In the genomic region with DNA sequence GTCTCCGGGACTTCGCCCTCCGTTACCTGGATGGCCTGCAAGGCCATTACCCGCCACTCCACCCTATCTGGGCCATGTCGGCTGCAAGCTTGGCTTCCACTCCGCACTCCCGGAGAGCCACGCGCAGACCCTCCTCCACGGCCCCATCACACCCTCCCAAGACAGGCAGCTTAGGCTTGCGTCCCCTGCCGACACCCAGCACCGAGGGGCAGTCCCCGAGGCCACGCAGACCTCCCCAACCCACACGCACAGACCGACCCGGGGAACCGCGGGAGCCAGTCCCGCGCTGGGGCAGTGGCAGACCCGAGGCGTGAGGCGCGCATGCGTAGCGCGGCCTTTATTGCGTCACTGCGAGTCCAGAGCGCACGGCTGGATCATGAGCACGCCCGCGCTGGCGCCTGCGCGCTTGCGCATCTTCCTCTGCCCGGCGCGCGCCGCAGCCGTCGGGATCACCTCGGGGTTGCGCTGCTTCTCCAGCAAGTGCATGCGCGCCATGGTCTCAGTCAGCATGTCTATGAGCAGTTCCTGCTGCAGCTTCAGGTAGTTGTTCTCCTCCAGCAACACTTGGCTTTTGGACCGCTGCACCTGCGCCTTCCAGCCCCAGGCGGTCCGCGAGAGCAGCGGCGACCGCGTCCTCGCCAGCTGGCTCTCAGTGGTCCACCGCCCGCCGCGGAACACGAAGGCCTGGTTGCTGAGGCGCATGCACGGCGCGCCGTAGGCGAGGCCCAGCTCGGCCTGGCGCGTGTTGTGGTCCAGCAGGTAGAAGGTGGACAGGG, we compare ENCODE assay signal across 8 cellular contexts. TPM values are rescaled to one million over a fixed set of nuclear protein-coding genes. Genes with fewer than 3 reads are reported as not detected.
DNase-seq lines count a peak whose midpoint lies in the region; ATAC-seq and TF ChIP-seq lines count a peak whose summit lies in the region.

No MANE protein-coding gene starts in this region.

- H3K4me2 ChIP-seq in PC-3 (ENCODE audit: low read length), result peak overlapping the region; percentile 99

- CTCF ChIA-PET in PC-3 (lab: Charles Lee), result no interaction called here

- POLR2A ChIA-PET in PC-3 (lab: Charles Lee; ENCODE audit: unreplicated experiment), result interaction anchor here (0.6 kb wide), 1 partner anchor 55 kb away, joined by 4 read pairs; the partner anchor contains the start of gene HNRNPH1

- H3K9ac ChIP-seq in PC-3 (ENCODE audit: low read length) (peak overlapping the region; percentile 96), mucosa of stomach (ENCODE audit: low read length) (peak overlapping the region; percentile 97)

- ATAC-seq in GM21619 (IDR thresholded peaks at IDR 0.05; ENCODE audit: unreplicated experiment), result peak; percentile 89
- ATAC-seq in PC-3, result peak; percentile 90

- H3K27ac Mint-ChIP-seq in IgD-negative memory B cell, result peak overlapping the region; percentile 91 to 96 (median 96)
- peak overlapping the region; percentile 98 for H3K27ac Mint-ChIP-seq in activated T-cell treated with anti-CD3 and anti-CD28 coated beads, Interleukin-2, amount 50 U/mL, for 24 hours

- DNase-seq in DMS153 (lab: John Stamatoyannopoulos, UW) (peak; percentile 68), PC-3 (peak; percentile 91)
- DNase-seq in activated T-cell treated with anti-CD3 and anti-CD28 coated beads, Interleukin-2, amount 50 U/mL, for 24 hours, result peak; percentile 96
- peak; percentile 81 to 83 for DNase-seq in stimulated activated CD8-positive, alpha-beta memory T cell treated with anti-CD3 and anti-CD28 coated beads, Interleukin-4, amount 100 ng/mL, for 4 hours (ENCODE audit: low read depth in 2 of 2, low spot score in 1 of 2)

- H3F3A ChIP-seq in PC-3 (ENCODE audit: low read length, unreplicated experiment), result no peaks in the 10 kb centered on the region

- H4K20me1 ChIP-seq in PC-3 (ENCODE audit: low read length), result no peaks in the 10 kb centered on the region

- peak overlapping the region; percentile 95 for H3K4me3 ChIP-seq in PC-3 (ENCODE audit: low read length)
- H3K4me3 ChIP-seq in esophagus (ENCODE audit: low read depth in 1 of 2, low read length in 2 of 2), result peak overlapping the region; percentile 87 to 89
- H3K4me3 ChIP-seq in mucosa of stomach (ENCODE audit: low read length), result peak overlapping the region; percentile 93

- H3K9me3 Mint-ChIP-seq in IgD-negative memory B cell, result no peaks in the 10 kb centered on the region
- peaks cover 3% of the 10 kb centered on the region for H3K9me3 Mint-ChIP-seq in activated T-cell treated with anti-CD3 and anti-CD28 coated beads, Interleukin-2, amount 50 U/mL, for 24 hours

- no peaks in the 10 kb centered on the region for H3K27me3 Mint-ChIP-seq in IgD-negative memory B cell
- H3K27me3 Mint-ChIP-seq in activated T-cell treated with anti-CD3 and anti-CD28 coated beads, Interleukin-2, amount 50 U/mL, for 24 hours, result no peaks in the 10 kb centered on the region

- H3K36me3 ChIP-seq in PC-3 (ENCODE audit: low read depth, low read length), result no peaks in the 10 kb centered on the region
- H3K36me3 ChIP-seq in esophagus (ENCODE audit: control insufficient read depth in 2 of 2, insufficient read depth in 2 of 2, low read length in 1 of 2), result no peaks in the 10 kb centered on the region
- no peaks in the 10 kb centered on the region for H3K36me3 ChIP-seq in mucosa of stomach (ENCODE audit: control insufficient read depth, insufficient read depth, low read length)

- H3K9me3 ChIP-seq in PC-3 (ENCODE audit: low read length), result no peaks in the 10 kb centered on the region
- no peaks in the 10 kb centered on the region for H3K9me3 ChIP-seq in esophagus (ENCODE audit: control insufficient read depth in 2 of 2, insufficient read depth in 1 of 2, low read depth in 1 of 2, low read length in 1 of 2)
- no peaks in the 10 kb centered on the region for H3K9me3 ChIP-seq in mucosa of stomach (ENCODE audit: control insufficient read depth, low read length)

- no peaks in the 10 kb centered on the region for H3K9me2 ChIP-seq in PC-3 (replicated peaks; ENCODE audit: low read length)

- peak overlapping the region; percentile 93 to 99 (median 97) for H3K4me3 Mint-ChIP-seq in IgD-negative memory B cell
- H3K4me3 Mint-ChIP-seq in activated T-cell treated with anti-CD3 and anti-CD28 coated beads, Interleukin-2, amount 50 U/mL, for 24 hours, result peak overlapping the region; percentile 99

- peaks cover 11 to 19% (median 14%) of the 10 kb centered on the region in 3 donors for H3K4me1 Mint-ChIP-seq in IgD-negative memory B cell
- H3K4me1 Mint-ChIP-seq in activated T-cell treated with anti-CD3 and anti-CD28 coated beads, Interleukin-2, amount 50 U/mL, for 24 hours (ENCODE audit: low read depth), result peaks cover 32% of the 10 kb centered on the region

- TSS peak; percentile 84 for BruUV-seq in PC-3 (replicated peaks; lab: Mats Ljungman, UMichigan)

- TF ChIP-seq CTCF in PC-3 (conservative IDR thresholded peaks at IDR 0.05; ENCODE audit: low read depth, low read length), result no peak

- peak overlapping the region; percentile 57 for H3K27ac ChIP-seq in PC-3 (ENCODE audit: low read length)
- peak overlapping the region; percentile 86 to 95 for H3K27ac ChIP-seq in esophagus (ENCODE audit: low read depth in 2 of 2, low read length in 1 of 2)

- H3K4me1 ChIP-seq in PC-3 (ENCODE audit: insufficient read depth, low read length), result peaks cover 14% of the 10 kb centered on the region
- H3K4me1 ChIP-seq in esophagus (ENCODE audit: control insufficient read depth in 2 of 2, insufficient read depth in 2 of 2, low read length in 1 of 2), result peaks cover 4 to 7% of the 10 kb centered on the region in 2 donors
- peaks cover 17% of the 10 kb centered on the region for H3K4me1 ChIP-seq in mucosa of stomach (ENCODE audit: control insufficient read depth, insufficient read depth, low read length)

- peaks cover 1% of the 10 kb centered on the region for H3K36me3 Mint-ChIP-seq in IgD-negative memory B cell
- peaks cover 51% of the 10 kb centered on the region for H3K36me3 Mint-ChIP-seq in activated T-cell treated with anti-CD3 and anti-CD28 coated beads, Interleukin-2, amount 50 U/mL, for 24 hours (ENCODE audit: low read depth)

- peak overlapping the region; percentile 91 for H2AFZ ChIP-seq in PC-3 (ENCODE audit: low read length)

- intact Hi-C loops in PC-3 (cut with micrococcal nuclease), result no loop called here

- peaks cover 19% of the 10 kb centered on the region for H3K79me2 ChIP-seq in PC-3 (ENCODE audit: low read length)

- WGBS in esophagus, 2 donors, result 0% methylated on average over 75 of the region's 75 CpGs

- H3K27me3 ChIP-seq in PC-3 (ENCODE audit: low read length) (no peaks in the 10 kb centered on the region), esophagus (ENCODE audit: control insufficient read depth in 1 of 2, insufficient read depth in 2 of 2, low read length in 2 of 2) (no peaks in the 10 kb centered on the region), mucosa of stomach (ENCODE audit: control insufficient read depth, insufficient read depth, low read length) (no peaks in the 10 kb centered on the region)

RNA-seq across cellular contexts. Expression of gene CBY3, which starts 2.4 kb away (rescaled TPM):
- polyA plus RNA-seq in IgD-negative memory B cell (0.64 TPM), esophagus (under 1 TPM; 0.05 to 0.12 TPM)
- 1.4 TPM in 1 of 2 replicates, not detected in the other for total RNA-seq in PC-3 (2014; rRNA removed)

RNA-seq across cellular contexts. Expression of gene CANX, which starts 20.3 kb away (rescaled TPM):
- polyA plus RNA-seq in IgD-negative memory B cell, result 147 TPM
- total RNA-seq in PC-3 (2014; rRNA removed), result 293 and 348 TPM in 2 replicates
- polyA plus RNA-seq in esophagus, result 10 to 100 TPM; 68.4 to 87.5 TPM

RNA-seq across cellular contexts. Expression of gene MAML1, which starts 54.2 kb away (rescaled TPM):
- polyA plus RNA-seq in IgD-negative memory B cell (4.7 TPM), esophagus (1 to 10 TPM; 7.1 to 7.9 TPM)
- 10.6 and 17.9 TPM in 2 replicates for total RNA-seq in PC-3 (2014; rRNA removed)

RNA-seq across cellular contexts. Expression of gene HNRNPH1, which starts 55.0 kb away (rescaled TPM):
- 116 TPM for polyA plus RNA-seq in IgD-negative memory B cell
- 533 and 610 TPM in 2 replicates for total RNA-seq in PC-3 (2014; rRNA removed)
- 100 to 1,000 TPM; 156 to 247 TPM for polyA plus RNA-seq in esophagus

Comparison
In these comparisons a context has a peak if more than half of its experiments do, and no peak if none do; other contexts are left out.
1. Peak in every context shown above with its lines: DNase-seq, ATAC-seq, H3K4me3 ChIP-seq and H3K27ac ChIP-seq.